In genomic region chr2:28692411-28692810, GRCh38 we compare ENCODE assay signal across 21 cellular contexts. TPM values are rescaled to one million over a fixed set of nuclear protein-coding genes. Genes with fewer than 3 reads are reported as not detected.
DNase-seq lines count a peak whose midpoint lies in the region; ATAC-seq, FAIRE-seq and TF ChIP-seq lines count a peak whose summit lies in the region.
"Had no signal": no experiment of that assay in that cellular context is flagged by ENCODE, and none has a peak within 500 bp of the region (broad histone marks: within the 10 kb centered on the region; RNA-seq: fewer than 3 reads in every experiment).

No MANE protein-coding gene starts in this region.

- peak overlapping the region; percentile 55 for H2AK5ac ChIP-seq in trophoblast cell (ENCODE audit: low read length)

- no peak for TF ChIP-seq POLR2A in stomach (IDR thresholded peaks at IDR 0.05)

- H3K4me1 Mint-ChIP-seq in astrocyte (ENCODE audit: low read depth, unreplicated experiment) = peaks cover 25% of the 10 kb centered on the region
- H3K4me1 Mint-ChIP-seq: CD4-positive, CD25-positive, alpha-beta regulatory T cell; immature natural killer cell; memory B cell; stimulated activated naive B cell treated with anti-CD40 and anti-IgM and Interleukin-4, amounts not matched to agents 10 μg/mL and 1 μg/mL and 100 μg/mL, for 72 hours had no signal

- H3K4me2 ChIP-seq in astrocyte (ENCODE audit: low read length) = peak overlapping the region; percentile 65
- H3K4me2 ChIP-seq in trophoblast cell (ENCODE audit: low read length) = no peak overlapping the region

- H3K27ac Mint-ChIP-seq in astrocyte (ENCODE audit: unreplicated experiment) = peak overlapping the region; percentile 35
- H3K27ac Mint-ChIP-seq: activated CD4-positive, alpha-beta memory T cell treated with anti-CD3 and anti-CD28 coated beads for 36 hours; CD4-positive, CD25-positive, alpha-beta regulatory T cell; memory B cell; stimulated activated naive B cell treated with anti-CD40 and anti-IgM and Interleukin-4, amounts not matched to agents 10 μg/mL and 1 μg/mL and 100 μg/mL, for 72 hours had no signal

- H3K36me3 Mint-ChIP-seq in astrocyte (ENCODE audit: low read depth, unreplicated experiment) = no peaks in the 10 kb centered on the region
- H3K36me3 Mint-ChIP-seq: activated CD4-positive, alpha-beta memory T cell treated with anti-CD3 and anti-CD28 coated beads for 36 hours; immature natural killer cell; memory B cell; stimulated activated naive B cell treated with anti-CD40 and anti-IgM and Interleukin-4, amounts not matched to agents 10 μg/mL and 1 μg/mL and 100 μg/mL, for 72 hours had no signal

- peak overlapping the region; percentile 94 for H4K91ac ChIP-seq in trophoblast cell (ENCODE audit: low read depth, low read length)

- H4K12ac ChIP-seq in trophoblast cell (ENCODE audit: low read depth, low read length) = peak overlapping the region; percentile 60

- TF ChIP-seq EP300 in stomach (IDR thresholded peaks at IDR 0.05) = no peak

- no peaks in the 10 kb centered on the region for H3K79me2 ChIP-seq in astrocyte (ENCODE audit: insufficient read depth, low read length)
- peaks cover 3% of the 10 kb centered on the region for H3K79me2 ChIP-seq in trophoblast cell (ENCODE audit: control insufficient read depth, insufficient read depth, low read length, poor library complexity)

- peak overlapping the region; percentile 88 for H4K8ac ChIP-seq in trophoblast cell (ENCODE audit: low read depth, low read length)

- H3K79me1 ChIP-seq in trophoblast cell (ENCODE audit: low read length) = peaks cover 45% of the 10 kb centered on the region

- H3K27ac ChIP-seq in astrocyte (ENCODE audit: low read depth, low read length) (no peak overlapping the region), trophoblast cell (ENCODE audit: low read depth, low read length) (peak overlapping the region; percentile 94), stomach (peak overlapping the region in 1 of 5 donors; percentile 7)
- H3K27ac ChIP-seq: SK-N-MC had no signal

- FAIRE-seq in astrocyte (lab: Jason Lieb, UNC) = no peak

- H3K9me3 Mint-ChIP-seq in astrocyte (ENCODE audit: unreplicated experiment) = peaks cover 4% of the 10 kb centered on the region
- H3K9me3 Mint-ChIP-seq: activated CD4-positive, alpha-beta memory T cell treated with anti-CD3 and anti-CD28 coated beads for 36 hours; CD4-positive, CD25-positive, alpha-beta regulatory T cell; immature natural killer cell; memory B cell; stimulated activated naive B cell treated with anti-CD40 and anti-IgM and Interleukin-4, amounts not matched to agents 10 μg/mL and 1 μg/mL and 100 μg/mL, for 72 hours had no signal

- H2BK120ac ChIP-seq in trophoblast cell (ENCODE audit: insufficient read depth, low read length, poor library complexity) = peak overlapping the region; percentile 88

- no CpG with 5 or more reads among the region's 3 CpGs for WGBS in trophoblast cell (ENCODE audit: extremely low coverage, insufficient coverage, insufficient read length)
- 96 to 98% (median 97%) methylated on average over 3 of the region's 3 CpGs for WGBS in stomach, 5 donors

- no peak overlapping the region for H3K4me3 ChIP-seq in astrocyte (ENCODE audit: insufficient read depth, low read depth, low read length)
- H3K4me3 ChIP-seq in trophoblast cell (ENCODE audit: low read depth, low read length) = no peak overlapping the region
- H3K4me3 ChIP-seq in stomach = no peak overlapping the region
- H3K4me3 ChIP-seq: SK-N-MC had no signal

- peak overlapping the region; percentile 83 for H3K14ac ChIP-seq in trophoblast cell (ENCODE audit: low read length)

- H3K4me1 ChIP-seq in astrocyte (ENCODE audit: insufficient read depth, low read length) (peaks cover 10% of the 10 kb centered on the region), trophoblast cell (ENCODE audit: control insufficient read depth in 1 of 2, insufficient read depth in 2 of 2, low read length in 2 of 2) (peaks cover 29 to 39% of the 10 kb centered on the region in 2 experiments), stomach (peaks cover 0 to 21% (median 11%) of the 10 kb centered on the region in 4 donors)

- H2BK12ac ChIP-seq in trophoblast cell (ENCODE audit: low read length) = peak overlapping the region; percentile 92

- peak overlapping the region; percentile 40 for H3K4me3 Mint-ChIP-seq in astrocyte (ENCODE audit: unreplicated experiment)
- H3K4me3 Mint-ChIP-seq: activated CD4-positive, alpha-beta memory T cell treated with anti-CD3 and anti-CD28 coated beads for 36 hours; CD4-positive, CD25-positive, alpha-beta regulatory T cell; immature natural killer cell; memory B cell; stimulated activated naive B cell treated with anti-CD40 and anti-IgM and Interleukin-4, amounts not matched to agents 10 μg/mL and 1 μg/mL and 100 μg/mL, for 72 hours had no signal

- H2AFZ ChIP-seq in astrocyte (ENCODE audit: low read depth, low read length) (peak overlapping the region; percentile 53), trophoblast cell (ENCODE audit: insufficient read depth, low read length, poor library complexity) (no peak overlapping the region)

- H3K9ac ChIP-seq in astrocyte (ENCODE audit: low read length) (no peak overlapping the region), trophoblast cell (ENCODE audit: low read length) (no peak overlapping the region)

- H3K27me3 ChIP-seq in astrocyte (ENCODE audit: insufficient read depth, low read length) (no peaks in the 10 kb centered on the region), trophoblast cell (ENCODE audit: insufficient read depth, low read length) (no peaks in the 10 kb centered on the region), stomach (no peaks in the 10 kb centered on the region)

- TF ChIP-seq CTCF in astrocyte (IDR thresholded peaks at IDR 0.05; ENCODE audit: insufficient read depth, low read depth, low read length) (no peak), stomach (IDR thresholded peaks at IDR 0.05) (no peak)

- H3K36me3 ChIP-seq in astrocyte (ENCODE audit: insufficient read depth, low read length) = no peaks in the 10 kb centered on the region
- H3K36me3 ChIP-seq in trophoblast cell (ENCODE audit: control insufficient read depth in 1 of 2, insufficient read depth in 2 of 2, low read length in 2 of 2) = no peaks in the 10 kb centered on the region
- no peaks in the 10 kb centered on the region for H3K36me3 ChIP-seq in stomach

- ATAC-seq in left lobe of liver = no peak
- ATAC-seq: stimulated activated naive B cell treated with anti-CD40 and anti-IgM and Interleukin-4, amounts not matched to agents 10 μg/mL and 1 μg/mL and 100 μg/mL, for 72 hours had no signal

- intact Hi-C loops in stomach (cut with DNase I; ENCODE audit: low total_unique reads) = no loop called here

- no peak overlapping the region for H3K23ac ChIP-seq in trophoblast cell (ENCODE audit: low read length)

- H4K20me1 ChIP-seq in astrocyte (ENCODE audit: insufficient read depth, low read length) = no peaks in the 10 kb centered on the region

- peak overlapping the region; percentile 87 for H3K18ac ChIP-seq in trophoblast cell (ENCODE audit: low read length)

- peak overlapping the region; percentile 80 for H2BK5ac ChIP-seq in trophoblast cell (ENCODE audit: low read depth, low read length, poor library complexity)

- no peaks in the 10 kb centered on the region for H3K9me3 ChIP-seq in astrocyte (ENCODE audit: insufficient read depth, low read depth, low read length)
- no peaks in the 10 kb centered on the region for H3K9me3 ChIP-seq in trophoblast cell (ENCODE audit: insufficient read depth, low read depth, low read length)
- no peaks in the 10 kb centered on the region for H3K9me3 ChIP-seq in stomach

- H3K4ac ChIP-seq in trophoblast cell (ENCODE audit: low read depth, low read length) = peak overlapping the region; percentile 12

- no peaks in the 10 kb centered on the region for H3K27me3 Mint-ChIP-seq in astrocyte (ENCODE audit: low read depth, unreplicated experiment)
- H3K27me3 Mint-ChIP-seq: activated CD4-positive, alpha-beta memory T cell treated with anti-CD3 and anti-CD28 coated beads for 36 hours had no signal

- DNase-seq in NCI-H2196 (lab: John Stamatoyannopoulos, UW; ENCODE audit: unreplicated experiment) (peak; percentile 20), NCI-H2196 treated with DMSO at 0.1 percent for 48 hours (lab: John Stamatoyannopoulos, UW; ENCODE audit: unreplicated experiment) (no peak), astrocyte (ENCODE audit: low read depth) (no peak), kidney tubule cell (ENCODE audit: low spot score) (peak; percentile 13), trophoblast cell (peak; percentile 52 to 72), left lobe of liver (ENCODE audit: low spot score) (no peak), stomach (no peak)
- DNase-seq in stimulated activated CD4-positive, alpha-beta T cell treated with anti-CD3 and anti-CD28 coated beads, Interleukin-4, amount 100 ng/mL, for 1 hour = no peak
- DNase-seq: activated CD4-positive, alpha-beta memory T cell treated with anti-CD3 and anti-CD28 coated beads for 36 hours; activated CD4-positive, CD25-positive, alpha-beta regulatory T cell treated with anti-CD3 and anti-CD28 coated beads, Interleukin-2, amount 50 U/mL, for 72 hours; activated CD8-positive, alpha-beta memory T cell treated with anti-CD3 and anti-CD28 coated beads, Interleukin-2, amount 50 U/mL, for 4 hours; activated naive CD4-positive, alpha-beta T cell treated with Interleukin-2 at 50 U/mL for 16 hours; CD4-positive, CD25-positive, alpha-beta regulatory T cell; cerebellar nuclear complex; GOT3; immature natural killer cell; NCI-H2107; nucleus accumbens; stimulated activated naive B cell treated with anti-CD40 and anti-IgM and Interleukin-4, amounts not matched to agents 10 μg/mL and 1 μg/mL and 100 μg/mL, for 72 hours had no signal

RNA-seq across cellular contexts. Expression of gene PPP1CB, which starts 59.2 kb away (rescaled TPM):
- total RNA-seq in astrocyte (250 and 263 TPM in 2 replicates), left lobe of liver (76.0 TPM), stomach (100 to 1,000 TPM; 200 to 458 (median 251) TPM)
- 286 and 295 TPM in 2 replicates for polyA plus RNA-seq in trophoblast cell (2013)
- polyA plus RNA-seq in stomach = 100 to 1,000 TPM in 2 of 3 donors, 10 to 100 TPM in 1; 72.5 to 117 (median 102) TPM

Comparison
In these comparisons a context has a peak if more than half of its experiments do, and no peak if none do; other contexts are left out.
1. DNase-seq: peak in NCI-H2196 (single experiment), kidney tubule cell (single experiment) and trophoblast cell (2 of 2); none in NCI-H2196 treated with DMSO at 0.1 percent for 48 hours (single experiment), astrocyte (single experiment), left lobe of liver (single experiment), stimulated activated CD4-positive, alpha-beta T cell treated with anti-CD3 and anti-CD28 coated beads, Interleukin-4, amount 100 ng/mL, for 1 hour (single experiment) and stomach (single experiment).